ENCODE assay signal across 8 cellular contexts in the genomic region with DNA sequence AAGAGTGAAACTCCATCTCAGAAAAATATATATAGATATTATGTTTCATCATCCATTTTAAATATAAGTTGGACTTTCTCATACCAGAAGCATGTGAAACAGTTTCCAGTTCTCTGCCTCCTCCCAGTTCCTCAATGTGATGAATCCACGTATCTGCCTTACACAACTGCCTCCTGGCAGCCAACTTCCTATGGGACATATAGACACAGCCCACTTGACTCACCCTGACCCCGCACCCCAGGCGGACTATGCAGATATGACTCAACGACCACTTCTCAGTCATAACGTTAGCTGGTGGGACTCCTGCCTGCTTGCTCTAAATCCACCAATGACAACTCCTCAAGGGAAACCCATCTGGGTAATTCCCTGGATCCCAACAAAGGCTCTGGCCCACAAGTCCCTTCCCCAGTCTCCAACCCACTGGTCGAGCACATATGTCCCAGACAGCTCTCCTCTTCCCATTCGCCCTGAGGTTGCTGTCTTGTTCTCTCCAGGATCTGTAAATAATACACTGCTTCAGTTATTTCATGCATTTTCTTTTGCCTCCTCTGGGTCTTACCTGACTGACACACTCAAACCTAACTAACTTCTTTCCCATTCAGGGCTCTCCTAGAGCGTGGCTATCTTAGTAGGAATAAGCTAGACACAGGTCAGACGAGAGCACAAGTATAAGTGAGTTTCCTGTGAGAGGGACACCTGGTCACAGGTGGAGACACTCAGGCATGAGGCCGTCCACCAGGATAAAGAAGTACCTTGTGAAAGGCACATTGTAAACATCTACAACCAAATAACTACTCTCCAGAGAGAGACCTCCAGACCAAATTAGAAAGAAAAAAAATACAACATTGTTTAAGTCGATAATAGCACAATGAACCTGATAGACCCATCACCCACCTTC.
DNase-seq lines count a peak whose midpoint lies in the region.

No MANE protein-coding gene starts in this region.

- DNase-seq in activated CD4-positive, alpha-beta T cell treated with anti-CD3 and anti-CD28 coated beads for 48 hours = peak; percentile 79
- no peak for DNase-seq in activated CD4-positive, alpha-beta T cell treated with anti-CD3 and anti-CD28 coated beads for 1 hour
- DNase-seq in NCI-H226 (peak; percentile 94), dedifferentiated amniotic fluid mesenchymal stem cell (ENCODE audit: extremely low spot score) (peak; percentile 62), NCI-H2227 treated with DMSO at 0.1 percent for 48 hours (lab: John Stamatoyannopoulos, UW) (no peak), SHP77 treated with DMSO at 0.1 percent for 48 hours (lab: John Stamatoyannopoulos, UW) (no peak), midbrain (lab: John Stamatoyannopoulos, UW) (no peak)
- DNase-seq in stimulated activated CD8-positive, alpha-beta memory T cell treated with anti-CD3 and anti-CD28 coated beads, Interleukin-2, amount 100 ng/mL, for 48 hours (ENCODE audit: low read depth in 2 of 2) = peak; percentile 40 to 51

Comparison
In these comparisons a context has a peak if more than half of its experiments do, and no peak if none do; other contexts are left out.
1. DNase-seq: peak in activated CD4-positive, alpha-beta T cell treated with anti-CD3 and anti-CD28 coated beads for 48 hours (single experiment), NCI-H226 (single experiment), dedifferentiated amniotic fluid mesenchymal stem cell (single experiment) and stimulated activated CD8-positive, alpha-beta memory T cell treated with anti-CD3 and anti-CD28 coated beads, Interleukin-2, amount 100 ng/mL, for 48 hours (2 of 2); none in activated CD4-positive, alpha-beta T cell treated with anti-CD3 and anti-CD28 coated beads for 1 hour (single experiment), NCI-H2227 treated with DMSO at 0.1 percent for 48 hours (single experiment), SHP77 treated with DMSO at 0.1 percent for 48 hours (single experiment) and midbrain (single experiment).